ENCODE assay signal across 17 cellular contexts in genomic region chr17:45260204-45260783, GRCh38. TPM values are rescaled to one million over a fixed set of nuclear protein-coding genes. Genes with fewer than 3 reads are reported as not detected.
DNase-seq lines count a peak whose midpoint lies in the region; ATAC-seq, FAIRE-seq and TF ChIP-seq lines count a peak whose summit lies in the region.
"Had no signal": no experiment of that assay in that cellular context is flagged by ENCODE, and none has a peak within 500 bp of the region (broad histone marks: within the 10 kb centered on the region; RNA-seq: fewer than 3 reads in every experiment).

No MANE protein-coding gene starts in this region.

- CTCF ChIA-PET in HEK293 (lab: Yijun Ruan, JAX), result interaction anchor here (0.7 to 3.7 kb wide), 4 partner anchors 13 to 125 kb away, joined by 3 to 22 read pairs (median 17); no protein-coding TSS in a partner anchor
- CTCF ChIA-PET in H1 (lab: Charles Lee; ENCODE audit: partially characterized antibody), result interaction anchor here (0.6 to 21.3 kb wide), 13 partner anchors 8 to 139 kb away, joined by 3 to 362 read pairs (median 4); partner anchors contain the start of genes ACBD4 and FMNL1

- H4K91ac ChIP-seq in H1 (replicated peaks; ENCODE audit: insufficient read length, low read length), result no peak overlapping the region

- H3K9ac ChIP-seq in H1 (replicated peaks in 1 of 4; ENCODE audit: extremely low read depth in 1 of 4, low read depth in 3 of 4, low read length in 3 of 4), result no peak overlapping the region

- H3K27ac ChIP-seq in CD4-positive, CD25-positive, alpha-beta regulatory T cell (ENCODE audit: insufficient read depth, low read length, poor library complexity, severe bottlenecking), result no peak overlapping the region
- H3K27ac ChIP-seq in HEK293 (ENCODE audit: extremely low read depth, low read depth, low read length), result no peak overlapping the region
- no peak overlapping the region for H3K27ac ChIP-seq in H1 (ENCODE audit: low read depth, low read length)
- H3K27ac ChIP-seq in Peyer's patch, result no peak overlapping the region
- H3K27ac ChIP-seq: spleen had no signal

- no peaks in the 10 kb centered on the region for H4K20me1 ChIP-seq in H1 (replicated peaks in 1 of 2; ENCODE audit: control insufficient read depth in 1 of 2, insufficient read depth in 2 of 2, low read length in 2 of 2)

- no peaks in the 10 kb centered on the region for H3K79me1 ChIP-seq in H1 (ENCODE audit: low read depth, low read length)

- H3K4me3 Mint-ChIP-seq in CD4-positive, CD25-positive, alpha-beta regulatory T cell, result peak overlapping the region; percentile 9 to 58 (median 43)
- peak overlapping the region in 9 of 10 donors; percentile 7 to 86 (median 54) for H3K4me3 Mint-ChIP-seq in naive thymus-derived CD8-positive, alpha-beta T cell
- H3K4me3 Mint-ChIP-seq: activated CD4-positive, alpha-beta T cell treated with anti-CD3 and anti-CD28 coated beads, Interleukin-2, amount 10 ng/mL, durations not matched to agents 24 days and 14 days had no signal

- H3K36me3 Mint-ChIP-seq in CD4-positive, CD25-positive, alpha-beta regulatory T cell, result no peaks in the 10 kb centered on the region
- H3K36me3 Mint-ChIP-seq in naive thymus-derived CD8-positive, alpha-beta T cell, result peaks cover 0 to 19% (median 0%) of the 10 kb centered on the region in 3 donors

- no peak overlapping the region for H3K4me2 ChIP-seq in H1 (ENCODE audit: insufficient read depth in 1 of 2, low read depth in 2 of 2, low read length in 2 of 2)

- no peak overlapping the region for H4K5ac ChIP-seq in H1 (ENCODE audit: insufficient read length, low read depth, low read length)

- no peak for ATAC-seq in CD4-positive, CD25-positive, alpha-beta regulatory T cell (ENCODE audit: low read depth in 2 of 2)
- no peak for ATAC-seq in naive thymus-derived CD8-positive, alpha-beta T cell
- ATAC-seq in GM19463 (IDR thresholded peaks at IDR 0.05; ENCODE audit: unreplicated experiment), result no peak
- ATAC-seq: HCT116, PC-3 had no signal

- H3K9me3 Mint-ChIP-seq in CD4-positive, CD25-positive, alpha-beta regulatory T cell, result no peaks in the 10 kb centered on the region
- no peaks in the 10 kb centered on the region for H3K9me3 Mint-ChIP-seq in naive thymus-derived CD8-positive, alpha-beta T cell
- H3K9me3 Mint-ChIP-seq: activated CD4-positive, alpha-beta T cell treated with anti-CD3 and anti-CD28 coated beads, Interleukin-2, amount 10 ng/mL, durations not matched to agents 24 days and 14 days had no signal

- peak overlapping the region; percentile 81; the same call in 1 of the 2 replicates for H2BK15ac ChIP-seq in H1 (ENCODE audit: low read length)

- no peaks in the 10 kb centered on the region for H3K27me3 ChIP-seq in CD4-positive, CD25-positive, alpha-beta regulatory T cell (ENCODE audit: control insufficient read depth, insufficient read depth, low read length)
- H3K27me3 ChIP-seq in H1 (replicated peaks in 1 of 4; ENCODE audit: control insufficient read depth in 3 of 4, extremely low read depth in 1 of 4, insufficient read depth in 3 of 4, low read length in 3 of 4), result peaks cover 0 to 5% (median 2%) of the 10 kb centered on the region in 4 experiments; a peak in 3 of 7 replicates
- no peaks in the 10 kb centered on the region for H3K27me3 ChIP-seq in Peyer's patch
- H3K27me3 ChIP-seq: spleen had no signal

- DNase-seq in CD4-positive, CD25-positive, alpha-beta regulatory T cell, result no peak
- DNase-seq in H1 (ENCODE audit: low read depth in 1 of 2, low spot score in 2 of 2) (no peak), AML-193 (lab: John Stamatoyannopoulos, UW) (no peak), Peyer's patch (no peak), occipital lobe (lab: John Stamatoyannopoulos, UW) (no peak)
- peak in 1 of 10 donors; percentile 40 for DNase-seq in naive thymus-derived CD8-positive, alpha-beta T cell
- DNase-seq: activated CD4-positive, alpha-beta T cell treated with anti-CD3 and anti-CD28 coated beads, Interleukin-2, amount 10 ng/mL, durations not matched to agents 24 days and 14 days; DMS79 treated with DMSO at 0.1 percent for 48 hours; mammary epithelial cell; NCI-H187 treated with DMSO at 0.1 percent for 48 hours; NCI-H524; PC-3; spleen had no signal

- H3K9me3 ChIP-seq in CD4-positive, CD25-positive, alpha-beta regulatory T cell (ENCODE audit: control insufficient read depth in 2 of 2, low read length in 2 of 2), result no peaks in the 10 kb centered on the region
- H3K9me3 ChIP-seq in HEK293 (ENCODE audit: control insufficient read depth, insufficient read depth, low read depth, low read length) (no peaks in the 10 kb centered on the region), H1 (ENCODE audit: insufficient read depth in 2 of 2, low read depth in 1 of 2, low read length in 1 of 2) (no peaks in the 10 kb centered on the region), Peyer's patch (no peaks in the 10 kb centered on the region)
- H3K9me3 ChIP-seq: spleen had no signal

- no peak overlapping the region for H2BK20ac ChIP-seq in H1 (ENCODE audit: low read length)

- H3K23ac ChIP-seq in H1 (ENCODE audit: insufficient read length), result no peak overlapping the region

- no peak for TF ChIP-seq EP300 in H1 (IDR thresholded peaks at IDR 0.05; ENCODE audit: borderline replicate concordance in 1 of 2, low read depth in 2 of 2, low read length in 2 of 2)

- H3K4me1 ChIP-seq in CD4-positive, CD25-positive, alpha-beta regulatory T cell (ENCODE audit: control insufficient read depth, insufficient read depth, low read length, poor library complexity, severe bottlenecking), result peaks cover 31% of the 10 kb centered on the region
- no peaks in the 10 kb centered on the region for H3K4me1 ChIP-seq in HEK293 (ENCODE audit: control insufficient read depth, insufficient read depth, low read length)
- peaks cover 4 to 19% (median 13%) of the 10 kb centered on the region in 4 experiments for H3K4me1 ChIP-seq in H1 (replicated peaks in 1 of 4; ENCODE audit: control insufficient read depth in 3 of 4, insufficient read depth in 4 of 4, low read length in 3 of 4)
- peaks cover 0 to 31% (median 12%) of the 10 kb centered on the region in 4 donors for H3K4me1 ChIP-seq in Peyer's patch

- peaks cover 22% of the 10 kb centered on the region for H3K36me3 ChIP-seq in CD4-positive, CD25-positive, alpha-beta regulatory T cell (ENCODE audit: control insufficient read depth, insufficient read depth, low read length)
- H3K36me3 ChIP-seq in HEK293 (ENCODE audit: control insufficient read depth in 2 of 2, insufficient read depth in 1 of 2, low read length in 2 of 2) (peaks cover 0 to 29% of the 10 kb centered on the region in 2 experiments), H1 (ENCODE audit: control insufficient read depth in 2 of 4, insufficient read depth in 4 of 4, low read length in 3 of 4) (peaks cover 0 to 4% (median 1%) of the 10 kb centered on the region in 4 experiments; a peak in 2 of 8 replicates), Peyer's patch (peaks cover 0 to 23% (median 0%) of the 10 kb centered on the region in 3 donors)

- POLR2A ChIA-PET in HEK293 (lab: Yijun Ruan, JAX) (interaction anchor here (0.6 to 1.1 kb wide), 3 partner anchors 11 to 582 kb away, joined by 3 to 7 read pairs (median 5); no protein-coding TSS in a partner anchor), H1 (lab: Charles Lee; ENCODE audit: partially characterized antibody) (interaction anchor here (0.9 to 6.2 kb wide), 4 partner anchors 9 to 135 kb away, joined by 3 to 43 read pairs (median 4); partner anchors contain the start of gene HEXIM1)
- POLR2A ChIA-PET in naive thymus-derived CD8-positive, alpha-beta T cell (lab: Charles Lee), result interaction anchor here (0.6 to 47.5 kb wide), 3 partner anchors 29 to 1107 kb away, joined by 3 to 1514 read pairs (median 4); partner anchors contain the start of gene FMNL1

- H2AK5ac ChIP-seq in H1 (ENCODE audit: low read depth, low read length), result peak overlapping the region; percentile 82; the same call in 1 of the 2 replicates

- WGBS in H1 (ENCODE audit: extremely low coverage in 1 of 2, insufficient coverage in 1 of 2, insufficient read length in 1 of 2, insufficient replicate concordance in 2 of 2, low coverage in 1 of 2, low lambda C conversion rate in 2 of 2, missing lambda C conversion rate in 1 of 2), 2 experiments, result 81 to 100% methylated on average over 1 to 7 of the region's 7 CpGs

- H3K14ac ChIP-seq in H1 (ENCODE audit: insufficient read length), result no peak overlapping the region

- H2BK5ac ChIP-seq in H1 (ENCODE audit: low read depth, low read length), result no peak overlapping the region

- no peaks in the 10 kb centered on the region for H3K79me2 ChIP-seq in H1 (ENCODE audit: control insufficient read depth in 1 of 2, insufficient read depth in 2 of 2, low read length in 2 of 2)

- no peak overlapping the region; the same call in 1 of the 2 replicates for H4K8ac ChIP-seq in H1 (ENCODE audit: extremely low read depth, insufficient read depth, low read length)

- H2BK12ac ChIP-seq in H1 (ENCODE audit: low read depth, low read length), result no peak overlapping the region

- peaks cover 0 to 50% (median 28%) of the 10 kb centered on the region in 4 donors for H3K4me1 Mint-ChIP-seq in CD4-positive, CD25-positive, alpha-beta regulatory T cell
- peaks cover 30 to 57% (median 48%) of the 10 kb centered on the region in 4 donors for H3K4me1 Mint-ChIP-seq in naive thymus-derived CD8-positive, alpha-beta T cell

- no peaks in the 10 kb centered on the region for H3K27me3 Mint-ChIP-seq in CD4-positive, CD25-positive, alpha-beta regulatory T cell
- no peaks in the 10 kb centered on the region for H3K27me3 Mint-ChIP-seq in naive thymus-derived CD8-positive, alpha-beta T cell
- H3K27me3 Mint-ChIP-seq: activated CD4-positive, alpha-beta T cell treated with anti-CD3 and anti-CD28 coated beads, Interleukin-2, amount 10 ng/mL, durations not matched to agents 24 days and 14 days had no signal

- peaks cover 6% of the 10 kb centered on the region for H3K23me2 ChIP-seq in H1 (ENCODE audit: low read depth, low read length)

- TF ChIP-seq CTCF in HEK293 (tag by site-specific recombination; IDR thresholded peaks at IDR 0.05) (no peak), H1 (IDR thresholded peaks at IDR 0.05; ENCODE audit: control extremely low read depth in 1 of 3, insufficient read depth in 1 of 3, low read depth in 1 of 3, low read length in 3 of 3) (no peak), Peyer's patch (IDR thresholded peaks at IDR 0.05) (no peak)

- TF ChIP-seq POLR2A in H1 (IDR thresholded peaks at IDR 0.05; ENCODE audit: control extremely low read depth in 1 of 2, low read depth in 2 of 2, low read length in 2 of 2), result no peak
- TF ChIP-seq POLR2A in Peyer's patch (IDR thresholded peaks at IDR 0.05), result no peak

- no peak overlapping the region for H3K56ac ChIP-seq in H1 (replicated peaks; ENCODE audit: insufficient read length, low read depth, low read length)

- FAIRE-seq in H1 (lab: Jason Lieb, UNC), result no peak

- no peak overlapping the region for H3K18ac ChIP-seq in H1 (ENCODE audit: extremely low read depth, low read length)

- no peak overlapping the region for H2BK120ac ChIP-seq in H1 (replicated peaks; ENCODE audit: low read depth, low read length)

- no peak overlapping the region for H3K4me3 ChIP-seq in CD4-positive, CD25-positive, alpha-beta regulatory T cell (ENCODE audit: low read depth, low read length)
- H3K4me3 ChIP-seq in HEK293 (ENCODE audit: low read depth, low read length), result no peak overlapping the region
- H3K4me3 ChIP-seq in H1 (ENCODE audit: extremely low read depth in 1 of 4, insufficient read depth in 2 of 4, low read depth in 3 of 4, low read length in 4 of 4), result no peak overlapping the region
- no peak overlapping the region for H3K4me3 ChIP-seq in Peyer's patch
- H3K4me3 ChIP-seq: spleen had no signal

- no peak for TF ChIP-seq RAD21 in H1 (IDR thresholded peaks at IDR 0.05 in 1 of 2, conservative IDR thresholded peaks at IDR 0.05 in 1 of 2; ENCODE audit: low read depth in 2 of 2, low read length in 2 of 2)

- H3K27ac Mint-ChIP-seq in CD4-positive, CD25-positive, alpha-beta regulatory T cell, result peak overlapping the region; percentile 15 to 81 (median 52)
- H3K27ac Mint-ChIP-seq in naive thymus-derived CD8-positive, alpha-beta T cell, result peak overlapping the region; percentile 30 to 91 (median 84)
- H3K27ac Mint-ChIP-seq: activated CD4-positive, alpha-beta T cell treated with anti-CD3 and anti-CD28 coated beads, Interleukin-2, amount 10 ng/mL, durations not matched to agents 24 days and 14 days had no signal

- no peak overlapping the region for H2AFZ ChIP-seq in H1 (ENCODE audit: low read length)

- no peak overlapping the region for H3K4ac ChIP-seq in H1 (replicated peaks; ENCODE audit: insufficient read length, low read depth, low read length)

RNA-seq across cellular contexts. Expression of gene SPATA32, which starts 1.6 kb away (rescaled TPM):
- total RNA-seq in CD4-positive, CD25-positive, alpha-beta regulatory T cell, result 0.20 TPM
- under 1 TPM in 2 of 4 donors, not detected in 2; 0.36 to 0.60 TPM for polyA plus RNA-seq in CD4-positive, CD25-positive, alpha-beta regulatory T cell
- not detected in 2 replicates for total RNA-seq in H1 (2021; fragmentation: NEBNext Ultra II Directional; extraction: Animal tissue kit (Norgen Biotek cat#: 25700))
- 0.11 and 0.24 TPM in 2 replicates for polyA plus RNA-seq in H1 (2011; rRNA removed)
- polyA plus RNA-seq in H1 (2011; cell fraction: cytosol; rRNA removed), result 0.19 TPM
- 0.31 TPM for polyA plus RNA-seq in H1 (2011; cell fraction: nucleus; rRNA removed)
- polyA plus RNA-seq in H1 (2012, experiment 1 of 2), result 0.15 to 0.52 TPM (median 0.28 TPM) in 3 of 4 replicates, not detected in the other
- 0.13 TPM for polyA plus RNA-seq in H1 (2012, experiment 2 of 2)
- not detected for polyA plus RNA-seq in H1 (2013, experiment 1 of 2)
- polyA plus RNA-seq in H1 (2013, experiment 2 of 2), result 0.06 TPM
- 0.27 and 0.38 TPM in 2 replicates for polyA minus RNA-seq in H1 (2011; rRNA and poly(A)+ RNA removed)
- not detected for polyA minus RNA-seq in H1 (2011; cell fraction: cytosol; rRNA and poly(A)+ RNA removed)
- polyA minus RNA-seq in H1 (2011; cell fraction: nucleus; rRNA and poly(A)+ RNA removed), result not detected
- total RNA-seq in naive thymus-derived CD8-positive, alpha-beta T cell, result under 1 TPM; 0.47 to 0.75 TPM
- polyA plus RNA-seq in naive thymus-derived CD8-positive, alpha-beta T cell, result under 1 TPM; 0.30 to 0.81 (median 0.44) TPM
- total RNA-seq in Peyer's patch (not detected), occipital lobe (not detected)
- total RNA-seq: osteocyte, PC-3 had no signal
- polyA plus RNA-seq: mammary epithelial cell had no signal

RNA-seq across cellular contexts. Expression of gene FMNL1, which starts 38.6 kb away (rescaled TPM):
- 575 TPM for total RNA-seq in CD4-positive, CD25-positive, alpha-beta regulatory T cell
- polyA plus RNA-seq in CD4-positive, CD25-positive, alpha-beta regulatory T cell, result 10 to 100 TPM; 22.8 to 28.5 (median 24.7) TPM
- total RNA-seq in H1 (2021; fragmentation: NEBNext Ultra II Directional; extraction: Animal tissue kit (Norgen Biotek cat#: 25700)), result 8.6 and 9.8 TPM in 2 replicates
- 2.5 and 5.3 TPM in 2 replicates for polyA plus RNA-seq in H1 (2011; rRNA removed)
- 3.5 TPM for polyA plus RNA-seq in H1 (2011; cell fraction: cytosol; rRNA removed)
- 17.2 TPM for polyA plus RNA-seq in H1 (2011; cell fraction: nucleus; rRNA removed)
- 6.9 to 11.7 TPM (median 8.4 TPM) in 4 replicates for polyA plus RNA-seq in H1 (2012, experiment 1 of 2)
- 7.1 TPM for polyA plus RNA-seq in H1 (2012, experiment 2 of 2)
- 6.8 TPM for polyA plus RNA-seq in H1 (2013, experiment 1 of 2)
- polyA plus RNA-seq in H1 (2013, experiment 2 of 2), result 7.0 TPM
- polyA minus RNA-seq in H1 (2011; rRNA and poly(A)+ RNA removed), result 1.9 and 2.8 TPM in 2 replicates
- polyA minus RNA-seq in H1 (2011; cell fraction: cytosol; rRNA and poly(A)+ RNA removed), result 3.7 TPM
- polyA minus RNA-seq in H1 (2011; cell fraction: nucleus; rRNA and poly(A)+ RNA removed), result 6.9 TPM
- 100 to 1,000 TPM; 383 to 394 TPM for total RNA-seq in naive thymus-derived CD8-positive, alpha-beta T cell
- polyA plus RNA-seq in naive thymus-derived CD8-positive, alpha-beta T cell, result 10 to 100 TPM; 18.0 to 35.5 (median 21.5) TPM
- 10 to 100 TPM in 3 of 4 donors, 1 to 10 TPM in 1; 9.3 to 45.4 (median 15.8) TPM for total RNA-seq in Peyer's patch
- total RNA-seq in occipital lobe, result 1.9 TPM

RNA-seq across cellular contexts. Expression of gene MAP3K14, which starts 56.5 kb away (rescaled TPM):
- total RNA-seq in CD4-positive, CD25-positive, alpha-beta regulatory T cell, result 61.3 TPM
- 1 to 10 TPM; 5.9 to 7.9 (median 6.7) TPM for polyA plus RNA-seq in CD4-positive, CD25-positive, alpha-beta regulatory T cell
- total RNA-seq in H1 (2021; fragmentation: NEBNext Ultra II Directional; extraction: Animal tissue kit (Norgen Biotek cat#: 25700)), result 6.1 and 6.7 TPM in 2 replicates
- 5.2 and 6.4 TPM in 2 replicates for polyA plus RNA-seq in H1 (2011; rRNA removed)
- polyA plus RNA-seq in H1 (2011; cell fraction: cytosol; rRNA removed), result 4.3 TPM
- 9.5 TPM for polyA plus RNA-seq in H1 (2011; cell fraction: nucleus; rRNA removed)
- polyA plus RNA-seq in H1 (2012, experiment 1 of 2), result 5.2 to 7.2 TPM (median 7.0 TPM) in 4 replicates
- 6.0 TPM for polyA plus RNA-seq in H1 (2012, experiment 2 of 2)
- polyA plus RNA-seq in H1 (2013, experiment 1 of 2), result 3.5 TPM
- 3.3 TPM for polyA plus RNA-seq in H1 (2013, experiment 2 of 2)
- 3.9 and 4.4 TPM in 2 replicates for polyA minus RNA-seq in H1 (2011; rRNA and poly(A)+ RNA removed)
- 3.0 TPM for polyA minus RNA-seq in H1 (2011; cell fraction: cytosol; rRNA and poly(A)+ RNA removed)
- polyA minus RNA-seq in H1 (2011; cell fraction: nucleus; rRNA and poly(A)+ RNA removed), result 5.4 TPM
- total RNA-seq in naive thymus-derived CD8-positive, alpha-beta T cell, result 10 to 100 TPM; 37.6 to 37.8 TPM
- 1 to 10 TPM in 2 of 3 donors, under 1 TPM in 1; 0.73 to 7.2 (median 1.8) TPM for polyA plus RNA-seq in naive thymus-derived CD8-positive, alpha-beta T cell
- total RNA-seq in Peyer's patch (10 to 100 TPM; 16.5 to 30.4 (median 24.7) TPM), occipital lobe (1.2 TPM)

Comparison
In these comparisons a context has a peak if more than half of its experiments do, and no peak if none do; other contexts are left out.
1. RNA of gene FMNL1, which starts 38.6 kb away (total RNA-seq): 575 TPM in CD4-positive, CD25-positive, alpha-beta regulatory T cell (single experiment) and 383 to 394 TPM in naive thymus-derived CD8-positive, alpha-beta T cell; 9.3 to 45.4 TPM in Peyer's patch, 8.6 to 9.8 TPM in H1 and 1.9 TPM in occipital lobe (single experiment); every median in the first group is over 4 times any median in the second.